Comparison of ENCODE assay signal across 11 cellular contexts in genomic region chr5:143101134-143101533, GRCh38.
A peak's percentile ranks its signal among the peaks of the same experiment; 100 is the strongest.
DNase-seq lines count a peak whose midpoint lies in the region; ATAC-seq and TF ChIP-seq lines count a peak whose summit lies in the region.
"Had no signal": no experiment of that assay in that cellular context is flagged by ENCODE, and none has a peak within 500 bp of the region (broad histone marks: within the 10 kb centered on the region; RNA-seq: fewer than 3 reads in every experiment).

No MANE protein-coding gene starts in this region.

- no peak for TF ChIP-seq CTCF in ascending aorta (IDR thresholded peaks at IDR 0.05)
- TF ChIP-seq CTCF in ovary (IDR thresholded peaks at IDR 0.05) = no peak

- H3K9me3 Mint-ChIP-seq in CD4-positive, alpha-beta memory T cell = no peaks in the 10 kb centered on the region

- POLR2A ChIA-PET in CD4-positive, alpha-beta memory T cell (lab: Charles Lee; ENCODE audit: partially characterized antibody) = no interaction called here

- H3K27ac Mint-ChIP-seq in CD4-positive, alpha-beta memory T cell = peak overlapping the region; percentile 58 to 86 (median 67)

- peaks cover 4 to 13% of the 10 kb centered on the region in 2 donors for H3K36me3 Mint-ChIP-seq in CD4-positive, alpha-beta memory T cell

- H3K4me3 Mint-ChIP-seq in CD4-positive, alpha-beta memory T cell = peak overlapping the region in 6 of 8 donors; percentile 31 to 58 (median 40)

- TF ChIP-seq POLR2A in ovary (IDR thresholded peaks at IDR 0.05) = no peak

- H3K27me3 ChIP-seq in CD4-positive, alpha-beta memory T cell (ENCODE audit: insufficient read depth, low read length) = no peaks in the 10 kb centered on the region
- no peaks in the 10 kb centered on the region for H3K27me3 ChIP-seq in ascending aorta
- H3K27me3 ChIP-seq in ovary = no peaks in the 10 kb centered on the region

- DNase-seq in CD4-positive, alpha-beta memory T cell = no peak
- DNase-seq in RPMI8226 (peak; percentile 15), NCI-H82 treated with DMSO at 0.1 percent for 48 hours (lab: John Stamatoyannopoulos, UW; ENCODE audit: unreplicated experiment) (no peak), ascending aorta (ENCODE audit: low spot score in 2 of 2) (no peak), ovary (no peak)
- DNase-seq in effector CD8-positive, alpha-beta T cell (lab: John Stamatoyannopoulos, UW) = no peak
- DNase-seq: aorta, mucosa of descending colon, NCI-H2029 had no signal

- 87 to 94% (median 92%) methylated on average over 2 of the region's 2 CpGs for WGBS in ovary, 3 donors

- peaks cover 13 to 38% (median 19%) of the 10 kb centered on the region in 4 donors for H3K4me1 Mint-ChIP-seq in CD4-positive, alpha-beta memory T cell

- CTCF ChIA-PET in CD4-positive, alpha-beta memory T cell (lab: Charles Lee; ENCODE audit: partially characterized antibody) = no interaction called here

- intact Hi-C loops in CD4-positive, alpha-beta memory T cell (cut with micrococcal nuclease) = no loop called here
- intact Hi-C loops in ascending aorta (cut with DNase I) (loop anchor here (10.0 kb wide), 1 partner anchor 724 kb away; no protein-coding TSS in a partner anchor), ovary (cut with DNase I) (no loop called here)

- H3K4me3 ChIP-seq in CD4-positive, alpha-beta memory T cell (ENCODE audit: low read length in 2 of 2) = no peak overlapping the region
- H3K4me3 ChIP-seq in ascending aorta (no peak overlapping the region), ovary (no peak overlapping the region)
- H3K4me3 ChIP-seq: mucosa of descending colon had no signal

- H3K4me1 ChIP-seq in CD4-positive, alpha-beta memory T cell (ENCODE audit: insufficient read depth, low read length) = peaks cover 18% of the 10 kb centered on the region
- no peaks in the 10 kb centered on the region for H3K4me1 ChIP-seq in ascending aorta
- H3K4me1 ChIP-seq in ovary (ENCODE audit: insufficient read depth) = no peaks in the 10 kb centered on the region

- no peaks in the 10 kb centered on the region for H3K36me3 ChIP-seq in CD4-positive, alpha-beta memory T cell (ENCODE audit: insufficient read depth, low read length)
- H3K36me3 ChIP-seq in ascending aorta = no peaks in the 10 kb centered on the region
- no peaks in the 10 kb centered on the region for H3K36me3 ChIP-seq in ovary

- ATAC-seq in GM18909 (IDR thresholded peaks at IDR 0.05; ENCODE audit: poor library complexity, unreplicated experiment) (peak; percentile 82), HG02763 (IDR thresholded peaks at IDR 0.05; ENCODE audit: unreplicated experiment) (peak; percentile 60)
- ATAC-seq: mucosa of descending colon had no signal

- H3K27me3 Mint-ChIP-seq in CD4-positive, alpha-beta memory T cell = no peaks in the 10 kb centered on the region

- no peak for TF ChIP-seq EP300 in ovary (IDR thresholded peaks at IDR 0.05)

- H3K27ac ChIP-seq in CD4-positive, alpha-beta memory T cell (ENCODE audit: low read depth, low read length) = no peak overlapping the region
- H3K27ac ChIP-seq in ascending aorta (no peak overlapping the region), ovary (no peak overlapping the region)

- H3K9me3 ChIP-seq in CD4-positive, alpha-beta memory T cell (ENCODE audit: control insufficient read depth in 1 of 2, low read length in 2 of 2) = no peaks in the 10 kb centered on the region
- H3K9me3 ChIP-seq in ascending aorta (no peaks in the 10 kb centered on the region), ovary (no peaks in the 10 kb centered on the region)
- H3K9me3 ChIP-seq: mucosa of descending colon had no signal
